In the genomic region with DNA sequence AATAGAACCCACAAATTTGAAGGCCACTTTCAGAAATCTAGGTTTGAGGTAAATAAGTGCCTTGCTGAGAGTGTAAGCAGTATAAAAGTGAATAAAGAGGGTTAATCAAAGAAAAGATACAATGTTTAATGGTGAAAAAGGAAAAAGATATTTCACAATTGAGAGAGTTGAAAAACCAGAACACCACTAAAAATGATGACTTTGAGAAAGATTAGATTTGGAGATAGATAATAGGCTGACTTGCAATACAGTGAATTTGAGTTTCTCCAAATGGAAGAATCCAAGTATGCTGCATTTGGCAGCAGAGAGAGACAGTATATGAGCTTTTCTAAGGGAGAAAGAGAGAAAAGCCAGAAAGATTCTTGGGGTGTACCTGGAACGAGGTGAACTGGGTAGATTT, we compare ENCODE assay signal across 1 cellular context.
TF ChIP-seq lines count a peak whose summit lies in the region.

No MANE protein-coding gene starts in this region.

TF ChIP-seq in neural cell, 6 proteins besides CTCF, POLR2A, EP300 and RAD21 (continued from another document):
- TF ChIP-seq, protein P1, sequence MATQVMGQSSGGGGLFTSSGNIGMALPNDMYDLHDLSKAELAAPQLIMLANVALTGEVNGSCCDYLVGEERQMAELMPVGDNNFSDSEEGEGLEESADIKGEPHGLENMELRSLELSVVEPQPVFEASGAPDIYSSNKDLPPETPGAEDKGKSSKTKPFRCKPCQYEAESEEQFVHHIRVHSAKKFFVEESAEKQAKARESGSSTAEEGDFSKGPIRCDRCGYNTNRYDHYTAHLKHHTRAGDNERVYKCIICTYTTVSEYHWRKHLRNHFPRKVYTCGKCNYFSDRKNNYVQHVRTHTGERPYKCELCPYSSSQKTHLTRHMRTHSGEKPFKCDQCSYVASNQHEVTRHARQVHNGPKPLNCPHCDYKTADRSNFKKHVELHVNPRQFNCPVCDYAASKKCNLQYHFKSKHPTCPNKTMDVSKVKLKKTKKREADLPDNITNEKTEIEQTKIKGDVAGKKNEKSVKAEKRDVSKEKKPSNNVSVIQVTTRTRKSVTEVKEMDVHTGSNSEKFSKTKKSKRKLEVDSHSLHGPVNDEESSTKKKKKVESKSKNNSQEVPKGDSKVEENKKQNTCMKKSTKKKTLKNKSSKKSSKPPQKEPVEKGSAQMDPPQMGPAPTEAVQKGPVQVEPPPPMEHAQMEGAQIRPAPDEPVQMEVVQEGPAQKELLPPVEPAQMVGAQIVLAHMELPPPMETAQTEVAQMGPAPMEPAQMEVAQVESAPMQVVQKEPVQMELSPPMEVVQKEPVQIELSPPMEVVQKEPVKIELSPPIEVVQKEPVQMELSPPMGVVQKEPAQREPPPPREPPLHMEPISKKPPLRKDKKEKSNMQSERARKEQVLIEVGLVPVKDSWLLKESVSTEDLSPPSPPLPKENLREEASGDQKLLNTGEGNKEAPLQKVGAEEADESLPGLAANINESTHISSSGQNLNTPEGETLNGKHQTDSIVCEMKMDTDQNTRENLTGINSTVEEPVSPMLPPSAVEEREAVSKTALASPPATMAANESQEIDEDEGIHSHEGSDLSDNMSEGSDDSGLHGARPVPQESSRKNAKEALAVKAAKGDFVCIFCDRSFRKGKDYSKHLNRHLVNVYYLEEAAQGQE (IDR thresholded peaks at IDR 0.05; ENCODE audit: borderline replicate concordance): no peak
- TF ChIP-seq EZH2 (IDR thresholded peaks at IDR 0.05; ENCODE audit: borderline replicate concordance, insufficient read depth, low read length, poor library complexity, severe bottlenecking) (no peak), POLR2AphosphoS5 (IDR thresholded peaks at IDR 0.05) (no peak)
TF ChIP-seq in neural cell: peak in this region for 0.
